Comparison of ENCODE assay signal across 30 cellular contexts in the genomic region with DNA sequence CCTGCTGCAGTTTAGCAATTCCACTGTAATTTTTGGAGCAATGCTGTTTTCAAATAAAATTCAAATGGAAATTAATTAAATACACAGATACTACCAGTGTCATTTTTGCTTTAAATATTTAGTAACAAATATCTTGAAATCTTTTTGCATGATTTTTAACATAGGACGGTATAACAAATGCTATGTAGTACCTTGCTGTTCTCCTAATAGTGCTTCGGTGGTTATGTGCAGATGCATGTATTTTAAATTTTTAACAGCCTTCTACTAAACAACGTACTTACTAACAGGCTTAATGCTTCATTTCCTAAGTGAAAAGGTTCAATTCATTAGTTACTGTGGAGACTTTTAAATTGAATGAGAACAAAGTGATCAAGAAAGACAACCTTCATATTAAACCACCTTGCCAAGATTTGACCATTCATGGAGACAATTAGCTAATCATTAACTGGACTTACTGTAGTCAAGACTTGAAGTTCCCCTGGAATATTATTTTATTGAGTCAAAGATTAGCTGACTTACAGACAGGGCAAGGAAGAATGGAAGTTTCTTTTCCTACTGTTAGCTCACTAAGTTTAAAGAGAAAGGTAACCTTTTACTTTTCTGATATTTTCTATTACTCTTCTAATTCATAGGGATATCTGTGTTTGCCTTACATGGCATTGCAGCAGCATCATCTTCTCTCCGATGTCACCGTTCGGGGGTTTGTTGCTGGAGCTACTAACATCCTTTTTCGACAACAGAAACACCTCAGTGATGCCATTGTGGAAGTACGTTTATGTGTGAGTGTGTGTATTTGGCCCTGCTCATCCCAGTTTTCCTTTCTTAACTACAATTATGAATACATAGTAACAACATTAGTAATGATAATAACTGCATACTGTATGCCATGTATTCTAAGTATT.
A peak's percentile ranks its signal among the peaks of the same experiment; 100 is the strongest.
DNase-seq lines count a peak whose midpoint lies in the region; ATAC-seq and TF ChIP-seq lines count a peak whose summit lies in the region.
"Had no signal": no experiment of that assay in that cellular context is flagged by ENCODE, and none has a peak within 500 bp of the region (broad histone marks: within the 10 kb centered on the region; RNA-seq: fewer than 3 reads in every experiment).

No MANE protein-coding gene starts in this region.

- TF ChIP-seq POLR2A in gastrocnemius medialis (IDR thresholded peaks at IDR 0.05) = no peak

- peaks cover 8% of the 10 kb centered on the region for H3K36me3 Mint-ChIP-seq in chondrocyte (ENCODE audit: low read depth)

- peaks cover 15% of the 10 kb centered on the region for H3K4me1 Mint-ChIP-seq in chondrocyte (ENCODE audit: low read depth)
- H3K4me1 Mint-ChIP-seq in stimulated activated naive CD8-positive, alpha-beta T cell treated with anti-CD3 and anti-CD28 coated beads, Interleukin-15, amount 100 ng/mL, for 72 hours = no peaks in the 10 kb centered on the region
- H3K4me1 Mint-ChIP-seq: activated naive CD8-positive, alpha-beta T cell treated with anti-CD3 and anti-CD28 coated beads for 36 hours had no signal

- DNase-seq in LNCaP clone FGC (ENCODE audit: low read depth) = peak; percentile 7
- DNase-seq in chondrocyte (ENCODE audit: low spot score) = no peak
- DNase-seq in kidney glomerular epithelial cell (lab: John Stamatoyannopoulos, UW) = peak; percentile 88
- no peak for DNase-seq in stimulated activated naive CD8-positive, alpha-beta T cell treated with anti-CD3 and anti-CD28 coated beads, Interleukin-15, amount 100 ng/mL, for 72 hours
- no peak for DNase-seq in left lobe of liver (ENCODE audit: low spot score)
- no peak for DNase-seq in gastrocnemius medialis
- DNase-seq: activated CD4-positive, alpha-beta T cell treated with anti-CD3 and anti-CD28 coated beads, Interleukin-2, amount 10 ng/mL, durations not matched to agents 24 days and 14 days; activated CD8-positive, alpha-beta memory T cell treated with anti-CD3 and anti-CD28 coated beads for 24 hours; activated effector memory CD4-positive, alpha-beta T cell treated with Interleukin-2 at 50 U/mL for 16 hours; activated naive CD8-positive, alpha-beta T cell treated with anti-CD3 and anti-CD28 coated beads for 36 hours; activated T-cell treated with anti-CD3 and anti-CD28 coated beads for 4 hours; aorta; foreskin melanocyte; GOT3; left lung; NCI-H1105; NCI-H187; NCI-H2171; nucleus accumbens; psoas muscle; sigmoid colon; stimulated activated CD4-positive, alpha-beta T cell treated with anti-CD3 and anti-CD28 coated beads, Interleukin-4, amount 100 ng/mL, for 1 hour; trophoblast cell had no signal

- peaks cover 0 to 25% of the 10 kb centered on the region in 2 donors for H3K36me3 ChIP-seq in gastrocnemius medialis

- peak overlapping the region; percentile 42 for H3K27ac Mint-ChIP-seq in chondrocyte (ENCODE audit: unreplicated experiment)
- peak overlapping the region; percentile 19 to 40 for H3K27ac Mint-ChIP-seq in stimulated activated naive CD8-positive, alpha-beta T cell treated with anti-CD3 and anti-CD28 coated beads, Interleukin-15, amount 100 ng/mL, for 72 hours
- H3K27ac Mint-ChIP-seq: activated CD4-positive, alpha-beta T cell treated with anti-CD3 and anti-CD28 coated beads, Interleukin-2, amount 10 ng/mL, durations not matched to agents 24 days and 14 days; activated naive CD8-positive, alpha-beta T cell treated with anti-CD3 and anti-CD28 coated beads for 36 hours had no signal

- no peak overlapping the region for H3K27ac ChIP-seq in gastrocnemius medialis
- H3K27ac ChIP-seq: C4-2B, coronary artery, hepatocyte, left lung, psoas muscle, RWPE1, sigmoid colon, SJSA1 had no signal

- ATAC-seq in stimulated activated naive CD8-positive, alpha-beta T cell treated with anti-CD3 and anti-CD28 coated beads, Interleukin-15, amount 100 ng/mL, for 72 hours = no peak
- ATAC-seq in left lobe of liver (no peak), HG02588 (IDR thresholded peaks at IDR 0.05; ENCODE audit: unreplicated experiment) (no peak), gastrocnemius medialis (no peak)
- ATAC-seq: K562, left lung, psoas muscle had no signal

- H3K9me3 Mint-ChIP-seq in chondrocyte (ENCODE audit: low read depth) = no peaks in the 10 kb centered on the region
- no peaks in the 10 kb centered on the region for H3K9me3 Mint-ChIP-seq in stimulated activated naive CD8-positive, alpha-beta T cell treated with anti-CD3 and anti-CD28 coated beads, Interleukin-15, amount 100 ng/mL, for 72 hours
- H3K9me3 Mint-ChIP-seq: activated CD4-positive, alpha-beta T cell treated with anti-CD3 and anti-CD28 coated beads, Interleukin-2, amount 10 ng/mL, durations not matched to agents 24 days and 14 days; activated naive CD8-positive, alpha-beta T cell treated with anti-CD3 and anti-CD28 coated beads for 36 hours had no signal

- H3K27me3 ChIP-seq in gastrocnemius medialis = no peaks in the 10 kb centered on the region
- H3K27me3 ChIP-seq: hepatocyte, left lung, sigmoid colon, SJSA1 had no signal

- no peaks in the 10 kb centered on the region for H3K4me1 ChIP-seq in gastrocnemius medialis
- H3K4me1 ChIP-seq: left lung, psoas muscle, sigmoid colon, SJSA1 had no signal

- no peak overlapping the region for H3K4me3 Mint-ChIP-seq in chondrocyte (ENCODE audit: unreplicated experiment)
- H3K4me3 Mint-ChIP-seq in stimulated activated naive CD8-positive, alpha-beta T cell treated with anti-CD3 and anti-CD28 coated beads, Interleukin-15, amount 100 ng/mL, for 72 hours = no peak overlapping the region
- H3K4me3 Mint-ChIP-seq: activated CD4-positive, alpha-beta T cell treated with anti-CD3 and anti-CD28 coated beads, Interleukin-2, amount 10 ng/mL, durations not matched to agents 24 days and 14 days; activated naive CD8-positive, alpha-beta T cell treated with anti-CD3 and anti-CD28 coated beads for 36 hours had no signal

- no peaks in the 10 kb centered on the region for H3K9me3 ChIP-seq in gastrocnemius medialis
- H3K9me3 ChIP-seq: left lung, psoas muscle, sigmoid colon, SJSA1 had no signal

- TF ChIP-seq CTCF in LNCaP clone FGC (IDR thresholded peaks at IDR 0.05; ENCODE audit: control insufficient read depth, extremely low read depth, insufficient read depth) (no peak), chondrocyte (IDR thresholded peaks at IDR 0.05) (no peak), gastrocnemius medialis (IDR thresholded peaks at IDR 0.05 in 4 of 5, conservative IDR thresholded peaks at IDR 0.05 in 1 of 5) (no peak)

- H3K4me3 ChIP-seq in LNCaP clone FGC (ENCODE audit: low read depth, low read length) = no peak overlapping the region
- H3K4me3 ChIP-seq in gastrocnemius medialis = no peak overlapping the region
- H3K4me3 ChIP-seq: coronary artery, hepatocyte, K562, left lung, psoas muscle, sigmoid colon, SJSA1 had no signal

- no peaks in the 10 kb centered on the region for H3K27me3 Mint-ChIP-seq in chondrocyte (ENCODE audit: low read depth)
- no peaks in the 10 kb centered on the region for H3K27me3 Mint-ChIP-seq in stimulated activated naive CD8-positive, alpha-beta T cell treated with anti-CD3 and anti-CD28 coated beads, Interleukin-15, amount 100 ng/mL, for 72 hours
- H3K27me3 Mint-ChIP-seq: activated CD4-positive, alpha-beta T cell treated with anti-CD3 and anti-CD28 coated beads, Interleukin-2, amount 10 ng/mL, durations not matched to agents 24 days and 14 days; activated naive CD8-positive, alpha-beta T cell treated with anti-CD3 and anti-CD28 coated beads for 36 hours had no signal

- intact Hi-C loops in gastrocnemius medialis (cut with DNase I; ENCODE audit: low total_unique reads) = no loop called here

- in situ Hi-C loops in gastrocnemius medialis (cut with MboI; ENCODE audit: low sequenced_read_pairs in 4 of 4) = no loop called here

Comparison
In these comparisons a context has a peak if more than half of its experiments do, and no peak if none do; other contexts are left out.
1. DNase-seq: peak in LNCaP clone FGC (single experiment) and kidney glomerular epithelial cell (single experiment); none in chondrocyte (single experiment), stimulated activated naive CD8-positive, alpha-beta T cell treated with anti-CD3 and anti-CD28 coated beads, Interleukin-15, amount 100 ng/mL, for 72 hours (0 of 2), left lobe of liver (single experiment) and gastrocnemius medialis (0 of 2).